ENCODE assay signal across 17 cellular contexts in the genomic region with DNA sequence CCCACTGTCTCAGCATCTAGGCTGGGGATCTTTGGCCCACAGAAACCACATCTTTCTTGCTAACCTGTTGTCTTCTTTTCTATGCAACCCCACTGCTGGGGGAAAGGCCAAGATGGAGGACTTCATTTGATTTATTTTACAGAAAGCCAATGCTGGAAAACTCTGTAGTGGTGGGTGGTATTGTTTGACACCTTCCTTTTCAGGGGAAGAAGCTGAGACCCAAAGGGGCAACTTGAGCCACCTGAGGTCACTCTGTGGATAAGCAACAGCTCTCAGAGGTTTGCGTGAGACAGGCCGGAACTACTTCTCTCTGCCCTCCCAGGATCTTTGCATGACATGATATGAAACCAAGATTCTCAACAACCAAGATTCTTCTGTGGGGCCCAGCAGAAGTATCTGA.
A peak's percentile ranks its signal among the peaks of the same experiment; 100 is the strongest.
DNase-seq lines count a peak whose midpoint lies in the region; ATAC-seq lines count a peak whose summit lies in the region.
"Had no signal": no experiment of that assay in that cellular context is flagged by ENCODE, and none has a peak within 500 bp of the region (broad histone marks: within the 10 kb centered on the region; RNA-seq: fewer than 3 reads in every experiment).

No MANE protein-coding gene starts in this region.

- H3K36me3 Mint-ChIP-seq in T-helper 1 cell treated with Interleukin-12 subunit alpha and Interleukin-12 subunit beta and Interleukin-4 antibody, amounts not matched to agents 30 μg/mL and 1 μg/mL, for 36 hours (ENCODE audit: low read depth): peaks cover 1% of the 10 kb centered on the region
- no peaks in the 10 kb centered on the region for H3K36me3 Mint-ChIP-seq in activated naive CD8-positive, alpha-beta T cell

- no peaks in the 10 kb centered on the region for H3K27me3 Mint-ChIP-seq in T-helper 1 cell treated with Interleukin-12 subunit alpha and Interleukin-12 subunit beta and Interleukin-4 antibody, amounts not matched to agents 30 μg/mL and 1 μg/mL, for 36 hours (ENCODE audit: low read depth)
- H3K27me3 Mint-ChIP-seq in activated naive CD8-positive, alpha-beta T cell: no peaks in the 10 kb centered on the region

- intact Hi-C loops in Right ventricle myocardium inferior (cut with DNase I): no loop called here

- DNase-seq in stimulated activated naive CD4-positive, alpha-beta T cell treated with Interleukin-2 at 50 U/mL for 16 hours (lab: John Stamatoyannopoulos, UW): peak; percentile 24
- no peak for DNase-seq in stimulated activated naive CD4-positive, alpha-beta T cell (lab: John Stamatoyannopoulos, UW)
- DNase-seq in Right ventricle myocardium inferior (ENCODE audit: missing footprints): no peak
- no peak for DNase-seq in pons (ENCODE audit: low spot score)
- no peak for DNase-seq in GDM1 (lab: John Stamatoyannopoulos, UW)
- DNase-seq: colonic mucosa, DMS 273 treated with DMSO at 0.1 percent for 48 hours, HFFc6, Karpas-422, NCI-H1092 treated with DMSO at 0.1 percent for 48 hours, NCI-H69, ovary, right lobe of liver, SHP77, WERI-Rb-1 had no signal

- H3K9me3 Mint-ChIP-seq in T-helper 1 cell treated with Interleukin-12 subunit alpha and Interleukin-12 subunit beta and Interleukin-4 antibody, amounts not matched to agents 30 μg/mL and 1 μg/mL, for 36 hours: peaks cover 9% of the 10 kb centered on the region
- no peaks in the 10 kb centered on the region for H3K9me3 Mint-ChIP-seq in activated naive CD8-positive, alpha-beta T cell (ENCODE audit: low read depth)

- H3K4me3 Mint-ChIP-seq in T-helper 1 cell treated with Interleukin-12 subunit alpha and Interleukin-12 subunit beta and Interleukin-4 antibody, amounts not matched to agents 30 μg/mL and 1 μg/mL, for 36 hours: peak overlapping the region; percentile 55
- no peak overlapping the region for H3K4me3 Mint-ChIP-seq in activated naive CD8-positive, alpha-beta T cell
- H3K4me3 Mint-ChIP-seq: HFFc6 had no signal

- H3K27ac Mint-ChIP-seq in T-helper 1 cell treated with Interleukin-12 subunit alpha and Interleukin-12 subunit beta and Interleukin-4 antibody, amounts not matched to agents 30 μg/mL and 1 μg/mL, for 36 hours: peak overlapping the region; percentile 92
- H3K27ac Mint-ChIP-seq in activated naive CD8-positive, alpha-beta T cell: peak overlapping the region; percentile 86
- H3K27ac Mint-ChIP-seq: HFFc6 had no signal

- ATAC-seq in Right ventricle myocardium inferior: no peak
- ATAC-seq: right lobe of liver had no signal

- peaks cover 22% of the 10 kb centered on the region for H3K4me1 Mint-ChIP-seq in T-helper 1 cell treated with Interleukin-12 subunit alpha and Interleukin-12 subunit beta and Interleukin-4 antibody, amounts not matched to agents 30 μg/mL and 1 μg/mL, for 36 hours (ENCODE audit: low read depth)
- H3K4me1 Mint-ChIP-seq in activated naive CD8-positive, alpha-beta T cell (ENCODE audit: low read depth): peaks cover 32% of the 10 kb centered on the region
